Comparison of ENCODE assay signal across 20 cellular contexts in the genomic region with DNA sequence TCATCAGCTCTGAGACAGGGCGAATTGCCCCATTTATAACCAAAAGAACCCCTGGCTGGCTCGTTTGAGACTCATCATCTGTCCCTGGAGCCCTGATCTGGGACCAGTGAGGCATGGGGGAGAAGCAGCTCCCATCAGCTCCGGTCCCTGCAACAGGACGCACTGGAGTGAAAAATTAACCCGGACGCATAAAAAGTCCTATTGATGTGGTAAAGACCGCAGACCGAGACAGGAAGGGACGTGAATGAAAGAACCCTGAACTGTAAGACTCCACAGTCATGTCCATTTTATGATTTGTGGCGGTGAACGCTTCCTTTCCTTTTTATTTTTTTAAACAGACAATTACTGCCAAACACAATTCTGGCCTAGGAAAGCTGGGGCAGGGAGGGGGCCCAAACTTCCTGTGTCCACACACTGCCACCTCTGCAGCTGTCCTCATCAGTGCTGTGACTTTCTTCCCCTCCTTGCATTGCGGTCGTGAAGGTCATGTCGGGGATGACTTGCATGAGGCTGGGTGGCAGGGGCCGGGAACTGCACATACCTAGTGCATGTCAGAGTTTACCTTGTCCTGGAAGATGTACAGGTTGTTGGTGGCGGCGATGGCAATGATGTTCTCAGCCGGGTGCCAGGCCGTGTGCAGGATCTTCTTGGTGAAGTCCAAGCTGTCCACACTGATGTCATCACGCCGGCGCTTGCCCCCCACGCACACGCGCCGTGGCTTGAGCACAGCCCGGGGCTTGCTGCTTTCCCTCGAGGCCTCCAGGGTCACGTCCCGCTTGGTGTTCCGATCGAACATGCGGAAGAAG. TPM values are rescaled to one million over a fixed set of nuclear protein-coding genes. Genes with fewer than 3 reads are reported as not detected.
A peak's percentile ranks its signal among the peaks of the same experiment; 100 is the strongest.
DNase-seq lines count a peak whose midpoint lies in the region; ATAC-seq lines count a peak whose summit lies in the region.
"Had no signal": no experiment of that assay in that cellular context is flagged by ENCODE, and none has a peak within 500 bp of the region (broad histone marks: within the 10 kb centered on the region; RNA-seq: fewer than 3 reads in every experiment).

No MANE protein-coding gene starts in this region.

- H3K9me3 ChIP-seq in neuronal stem cell (replicated peaks in 1 of 2; ENCODE audit: control insufficient read depth in 2 of 2, insufficient read depth in 1 of 2, low read depth in 1 of 2, low read length in 2 of 2): peaks cover 3% of the 10 kb centered on the region in 2 donors
- H3K9me3 ChIP-seq: ascending aorta, sigmoid colon had no signal

- no peak overlapping the region for H3K9ac ChIP-seq in neuronal stem cell (ENCODE audit: low read depth, low read length, poor library complexity)

- WGBS in neuronal stem cell (ENCODE audit: extremely low coverage in 2 of 2, insufficient read length in 2 of 2, insufficient replicate concordance in 1 of 2), 2 donors: no CpG with 5 or more reads among the region's 33 CpGs

- DNase-seq in SK-MEL-5 (ENCODE audit: low read depth, low spot score) (peak; percentile 35), neuronal stem cell (ENCODE audit: low spot score) (no peak), NCI-H2196 treated with DMSO at 0.1 percent for 48 hours (lab: John Stamatoyannopoulos, UW; ENCODE audit: unreplicated experiment) (no peak), hepatic stellate cell (ENCODE audit: low spot score) (no peak)
- DNase-seq in activated effector memory CD4-positive, alpha-beta T cell treated with Interleukin-2 at 50 U/mL for 16 hours: no peak
- DNase-seq: activated CD8-positive, alpha-beta memory T cell treated with anti-CD3 and anti-CD28 coated beads, Interleukin-2, amount 50 U/mL, for 4 hours; central memory CD4-positive, alpha-beta T cell; EL; islet precursor cell; Kasumi-1; mammary epithelial cell; NCI-H1048; NCI-H1694 treated with DMSO at 0.1 percent for 48 hours; NCI-H2171 treated with DMSO at 0.1 percent for 48 hours; NCI-H524 treated with DMSO at 0.1 percent for 48 hours; sigmoid colon; WERI-Rb-1 had no signal

- no peak overlapping the region for H3K14ac ChIP-seq in neuronal stem cell (ENCODE audit: low read length)

- H3K4me1 ChIP-seq in neuronal stem cell (ENCODE audit: control insufficient read depth in 2 of 2, insufficient read depth in 1 of 2, low read depth in 1 of 2, low read length in 2 of 2): peaks cover 11 to 14% of the 10 kb centered on the region in 2 donors
- H3K4me1 ChIP-seq: ascending aorta, sigmoid colon had no signal

- H2AK5ac ChIP-seq in neuronal stem cell (ENCODE audit: low read depth, low read length): no peak overlapping the region

- H3K4ac ChIP-seq in neuronal stem cell (ENCODE audit: low read length): no peak overlapping the region

- no peak overlapping the region for H2BK5ac ChIP-seq in neuronal stem cell (ENCODE audit: low read length)

- H2BK15ac ChIP-seq in neuronal stem cell (ENCODE audit: low read length): no peak overlapping the region

- peak overlapping the region; percentile 40 for H3K23ac ChIP-seq in neuronal stem cell (ENCODE audit: low read depth, low read length, poor library complexity)

- peak overlapping the region; percentile 39 for H3K18ac ChIP-seq in neuronal stem cell (ENCODE audit: low read length)

- H3K4me3 ChIP-seq in neuronal stem cell (ENCODE audit: low read length in 2 of 2): peak overlapping the region in 1 of 2 donors; percentile 28
- H3K4me3 ChIP-seq: ascending aorta, sigmoid colon had no signal

- H3K4me2 ChIP-seq in neuronal stem cell (ENCODE audit: insufficient read depth, low read length, poor library complexity, severe bottlenecking): no peak overlapping the region

- no peak overlapping the region for H4K8ac ChIP-seq in neuronal stem cell (ENCODE audit: low read depth, low read length)

- no peak overlapping the region for H3K27ac ChIP-seq in neuronal stem cell (replicated peaks; ENCODE audit: low read length)
- H3K27ac ChIP-seq: ascending aorta, sigmoid colon, WERI-Rb-1 had no signal

- H3K27me3 ChIP-seq in neuronal stem cell (ENCODE audit: control insufficient read depth in 3 of 3, insufficient read depth in 3 of 3, low read depth in 1 of 3, low read length in 3 of 3): peaks cover 0 to 16% (median 0%) of the 10 kb centered on the region in 3 experiments

- H2BK12ac ChIP-seq in neuronal stem cell (ENCODE audit: low read length): no peak overlapping the region

- no peaks in the 10 kb centered on the region for H3K79me1 ChIP-seq in neuronal stem cell (ENCODE audit: low read depth, low read length)

- no peaks in the 10 kb centered on the region for H3K36me3 ChIP-seq in neuronal stem cell (replicated peaks in 1 of 2; ENCODE audit: control insufficient read depth in 2 of 2, insufficient read depth in 2 of 2, low read length in 2 of 2)
- H3K36me3 ChIP-seq: ascending aorta, sigmoid colon had no signal

- H2BK120ac ChIP-seq in neuronal stem cell (ENCODE audit: low read depth, low read length): no peak overlapping the region

- ATAC-seq in GM19043 (IDR thresholded peaks at IDR 0.05; ENCODE audit: low read depth, unreplicated experiment) (peak; percentile 48), HG02938 (IDR thresholded peaks at IDR 0.05; ENCODE audit: unreplicated experiment) (peak; percentile 39)

- H2AFZ ChIP-seq in neuronal stem cell (ENCODE audit: low read length): no peak overlapping the region

- in situ Hi-C loops in SK-MEL-5 (cut with HindIII; ENCODE audit: low pct_unique_long_range_greater_than_20kb, low sequenced_read_pairs): no loop called here

- peak overlapping the region; percentile 26 for H4K91ac ChIP-seq in neuronal stem cell (ENCODE audit: low read depth, low read length, poor library complexity)

RNA-seq across cellular contexts. Expression of a gene that starts 53.3 kb away (rescaled TPM):
- 10.9 and 11.4 TPM in 2 replicates for total RNA-seq in SK-MEL-5 (2014; rRNA removed; shearing (Covaris generic))
- 46.0 and 46.6 TPM in 2 replicates for polyA plus RNA-seq in SK-MEL-5 (2015; cell fraction: cytosol; rRNA removed)
- 43.9 and 52.3 TPM in 2 replicates for polyA plus RNA-seq in SK-MEL-5 (2015; cell fraction: nucleus; rRNA removed)
- 16.3 TPM for polyA plus RNA-seq in neuronal stem cell (2013, experiment 1 of 2)
- 16.4 TPM for polyA plus RNA-seq in neuronal stem cell (2013, experiment 2 of 2)
